Comparison of ENCODE assay signal across 17 cellular contexts in genomic region chr10:86642021-86642420, GRCh38. TPM values are rescaled to one million over a fixed set of nuclear protein-coding genes. Genes with fewer than 3 reads are reported as not detected.
DNase-seq lines count a peak whose midpoint lies in the region; TF ChIP-seq lines count a peak whose summit lies in the region.
"Had no signal": no experiment of that assay in that cellular context is flagged by ENCODE, and none has a peak within 500 bp of the region (broad histone marks: within the 10 kb centered on the region; RNA-seq: fewer than 3 reads in every experiment).

No MANE protein-coding gene starts in this region.

- H3K4ac ChIP-seq in trophoblast cell (ENCODE audit: low read depth, low read length), result no peak overlapping the region

- no peak overlapping the region for H3K18ac ChIP-seq in trophoblast cell (ENCODE audit: low read length)

- no peaks in the 10 kb centered on the region for H3K79me1 ChIP-seq in trophoblast cell (ENCODE audit: low read length)

- no peak overlapping the region for H2AK5ac ChIP-seq in trophoblast cell (ENCODE audit: low read length)

- H3K27me3 ChIP-seq in dorsolateral prefrontal cortex (peaks cover 0 to 2% (median 0%) of the 10 kb centered on the region in 45 donors), trophoblast cell (ENCODE audit: insufficient read depth, low read length) (no peaks in the 10 kb centered on the region)
- H3K27me3 ChIP-seq: MG63 had no signal

- no peak overlapping the region for H3K14ac ChIP-seq in trophoblast cell (ENCODE audit: low read length)

- H2AFZ ChIP-seq in trophoblast cell (ENCODE audit: insufficient read depth, low read length, poor library complexity), result no peak overlapping the region

- no peak overlapping the region for H4K91ac ChIP-seq in trophoblast cell (ENCODE audit: low read depth, low read length)

- no peak overlapping the region for H3K4me2 ChIP-seq in trophoblast cell (ENCODE audit: low read length)

- DNase-seq in Ammon's horn (ENCODE audit: low spot score) (peak; percentile 29), G401 (ENCODE audit: low spot score) (peak; percentile 28), dorsolateral prefrontal cortex (no peak), midbrain (lab: John Stamatoyannopoulos, UW) (peak; percentile 36), trophoblast cell (no peak), NCI-H1436 treated with DMSO at 0.1 percent for 48 hours (lab: John Stamatoyannopoulos, UW) (no peak), SHP77 treated with DMSO at 0.1 percent for 48 hours (lab: John Stamatoyannopoulos, UW) (no peak)
- DNase-seq: CD4-positive, CD25-positive, alpha-beta regulatory T cell; DMS79 treated with DMSO at 0.1 percent for 48 hours; H9; Karpas-422; NCI-H1105 treated with DMSO at 0.1 percent for 48 hours; NCI-H187 treated with DMSO at 0.1 percent for 48 hours; NCI-H510A; SHP77 had no signal

- H3K4me1 ChIP-seq in trophoblast cell (ENCODE audit: control insufficient read depth in 1 of 2, insufficient read depth in 2 of 2, low read length in 2 of 2), result no peaks in the 10 kb centered on the region

- H3K27ac ChIP-seq in dorsolateral prefrontal cortex (no peak overlapping the region), trophoblast cell (ENCODE audit: low read depth, low read length) (no peak overlapping the region)

- H4K12ac ChIP-seq in trophoblast cell (ENCODE audit: low read depth, low read length), result no peak overlapping the region

- H3K36me3 ChIP-seq in trophoblast cell (ENCODE audit: control insufficient read depth in 1 of 2, insufficient read depth in 2 of 2, low read length in 2 of 2), result no peaks in the 10 kb centered on the region
- H3K36me3 ChIP-seq: MG63 had no signal

- no peak overlapping the region for H4K8ac ChIP-seq in trophoblast cell (ENCODE audit: low read depth, low read length)

- H3K4me3 ChIP-seq in dorsolateral prefrontal cortex, result no peak overlapping the region
- no peak overlapping the region for H3K4me3 ChIP-seq in trophoblast cell (ENCODE audit: low read depth, low read length)
- H3K4me3 ChIP-seq: MG63 had no signal

- no peak overlapping the region for H2BK120ac ChIP-seq in trophoblast cell (ENCODE audit: insufficient read depth, low read length, poor library complexity)

- intact Hi-C loops in dorsolateral prefrontal cortex (cut with DNase I), result loop anchor here (5.0 kb wide), 2 partner anchors 40 to 255 kb away; no protein-coding TSS in a partner anchor

- no peak overlapping the region for H3K9ac ChIP-seq in trophoblast cell (ENCODE audit: low read length)

- no peaks in the 10 kb centered on the region for H3K79me2 ChIP-seq in trophoblast cell (ENCODE audit: control insufficient read depth, insufficient read depth, low read length, poor library complexity)

- H3K9me3 ChIP-seq in trophoblast cell (ENCODE audit: insufficient read depth, low read depth, low read length), result no peaks in the 10 kb centered on the region

- peak in 52 of 56 donors; percentile 14 to 76 (median 42) for TF ChIP-seq CTCF in dorsolateral prefrontal cortex (IDR thresholded peaks at IDR 0.05 in 54 of 56, conservative IDR thresholded peaks at IDR 0.05 in 2 of 56; ENCODE audit: low read depth in 1 of 56, partially characterized antibody in 56 of 56)

- in situ Hi-C loops in G401 (cut with HindIII; ENCODE audit: low sequenced_read_pairs), result no loop called here

- H3K23ac ChIP-seq in trophoblast cell (ENCODE audit: low read length), result no peak overlapping the region

- H2BK5ac ChIP-seq in trophoblast cell (ENCODE audit: low read depth, low read length, poor library complexity), result no peak overlapping the region

- H2BK12ac ChIP-seq in trophoblast cell (ENCODE audit: low read length), result no peak overlapping the region

RNA-seq across cellular contexts. Expression of gene OPN4, which starts 12.3 kb away (rescaled TPM):
- total RNA-seq in G401 (2014; rRNA removed; shearing (Covaris generic)), result not detected in 2 replicates
- total RNA-seq in dorsolateral prefrontal cortex, result 1 to 10 TPM in 93 of 120 experiments, under 1 TPM in 23, not detected in 4; 0.35 to 4.5 (median 1.6) TPM
- polyA plus RNA-seq in trophoblast cell (2013), result not detected in 2 replicates
- total RNA-seq: CD4-positive, CD25-positive, alpha-beta regulatory T cell; H9; HT-29 had no signal
- polyA plus RNA-seq: CD4-positive, CD25-positive, alpha-beta regulatory T cell had no signal

RNA-seq across cellular contexts. Expression of gene LDB3, which starts 26.3 kb away (rescaled TPM):
- 0.37 and 0.78 TPM in 2 replicates for total RNA-seq in G401 (2014; rRNA removed; shearing (Covaris generic))
- 10 to 100 TPM in 105 of 120 experiments, 1 to 10 TPM in 15; 3.8 to 94.4 (median 22.6) TPM for total RNA-seq in dorsolateral prefrontal cortex
- polyA plus RNA-seq in trophoblast cell (2013), result 0.11 and 0.24 TPM in 2 replicates
- total RNA-seq: CD4-positive, CD25-positive, alpha-beta regulatory T cell; HT-29 had no signal
- polyA plus RNA-seq: CD4-positive, CD25-positive, alpha-beta regulatory T cell had no signal

Comparison
In these comparisons a context has a peak if more than half of its experiments do, and no peak if none do; other contexts are left out.
1. DNase-seq: peak in Ammon's horn (single experiment), G401 (single experiment) and midbrain (single experiment); none in dorsolateral prefrontal cortex (0 of 10), trophoblast cell (0 of 2), NCI-H1436 treated with DMSO at 0.1 percent for 48 hours (single experiment) and SHP77 treated with DMSO at 0.1 percent for 48 hours (single experiment).